Comparison of ENCODE assay signal across 10 cellular contexts in the genomic region with DNA sequence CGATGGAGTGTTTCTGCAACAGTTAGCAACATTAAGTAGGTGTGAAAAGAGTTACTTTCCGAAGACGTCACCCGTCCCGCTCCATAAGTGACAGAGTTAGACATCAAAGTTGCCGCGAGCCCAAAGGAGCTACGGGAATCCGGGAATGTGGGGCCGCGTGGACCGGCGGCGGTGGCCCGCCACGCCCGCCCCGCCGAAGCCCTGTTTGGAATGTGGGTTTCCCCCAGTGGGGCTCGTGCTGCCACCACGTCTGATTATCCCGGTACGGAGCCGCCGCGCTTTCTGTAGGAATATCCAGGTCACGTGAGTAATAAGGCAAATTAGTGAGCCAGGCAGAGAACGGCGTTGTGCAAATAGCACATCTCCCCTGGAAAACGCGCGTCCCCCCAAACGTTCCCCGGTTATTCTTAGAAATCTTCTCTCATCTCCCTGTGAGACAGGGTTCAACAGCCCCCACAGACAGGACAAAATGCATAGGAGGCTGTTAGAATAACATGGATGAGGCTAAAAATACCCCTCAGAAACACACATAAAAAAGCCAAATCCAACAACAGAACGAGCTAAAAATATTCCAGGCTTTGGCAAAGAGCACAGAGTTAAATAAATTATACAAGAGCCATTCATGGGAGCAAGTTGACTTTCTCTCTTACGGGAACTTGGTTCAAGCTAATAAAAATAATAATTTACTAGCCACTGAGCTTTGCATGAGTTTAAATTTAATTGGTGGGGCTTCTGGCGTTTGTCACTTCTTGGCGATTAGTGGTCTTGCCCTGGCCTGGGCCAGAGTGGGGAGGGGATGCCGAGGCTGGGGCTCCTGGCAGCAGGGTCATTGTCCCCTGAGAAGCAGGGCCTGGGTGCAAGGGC. TPM values are rescaled to one million over a fixed set of nuclear protein-coding genes. Genes with fewer than 3 reads are reported as not detected.
A peak's percentile ranks its signal among the peaks of the same experiment; 100 is the strongest.
DNase-seq lines count a peak whose midpoint lies in the region; ATAC-seq and TF ChIP-seq lines count a peak whose summit lies in the region.
"Had no signal": no experiment of that assay in that cellular context is flagged by ENCODE, and none has a peak within 500 bp of the region (broad histone marks: within the 10 kb centered on the region; RNA-seq: fewer than 3 reads in every experiment).

No MANE protein-coding gene starts in this region.

- no peak overlapping the region for H2AFZ ChIP-seq in Loucy (ENCODE audit: low read length)

- H3K27me3 ChIP-seq in Loucy (ENCODE audit: insufficient read depth, low read length, poor library complexity, severe bottlenecking) (no peaks in the 10 kb centered on the region), lower lobe of right lung (ENCODE audit: low read depth) (no peaks in the 10 kb centered on the region), suprapubic skin (no peaks in the 10 kb centered on the region)

- TF ChIP-seq POLR2A in suprapubic skin (IDR thresholded peaks at IDR 0.05): no peak

- intact Hi-C loops in lower lobe of right lung (cut with DNase I): no loop called here

- H3K4me3 ChIP-seq in Loucy (ENCODE audit: low read length, poor library complexity, severe bottlenecking): peak overlapping the region; percentile 81
- peak overlapping the region; percentile 28 for H3K4me3 ChIP-seq in lower lobe of right lung
- peak overlapping the region; percentile 39 for H3K4me3 ChIP-seq in suprapubic skin

- H3F3A ChIP-seq in Loucy (ENCODE audit: low read depth): no peaks in the 10 kb centered on the region

- TF ChIP-seq CTCF in Loucy (conservative IDR thresholded peaks at IDR 0.05; ENCODE audit: low read length) (no peak), lower lobe of right lung (IDR thresholded peaks at IDR 0.05) (no peak), suprapubic skin (IDR thresholded peaks at IDR 0.05) (no peak), omental fat pad (IDR thresholded peaks at IDR 0.05) (no peak)

- H3K4me1 ChIP-seq in Loucy (ENCODE audit: insufficient read depth, low read length, poor library complexity, severe bottlenecking): peaks cover 21% of the 10 kb centered on the region
- peaks cover 63% of the 10 kb centered on the region for H3K4me1 ChIP-seq in lower lobe of right lung
- peaks cover 72% of the 10 kb centered on the region for H3K4me1 ChIP-seq in suprapubic skin

- H3K27ac ChIP-seq in lower lobe of right lung: peak overlapping the region; percentile 98
- peak overlapping the region; percentile 70 for H3K27ac ChIP-seq in suprapubic skin
- H3K27ac ChIP-seq: neutrophil had no signal

- H3K9me3 ChIP-seq in Loucy (ENCODE audit: insufficient read depth, low read depth, low read length) (no peaks in the 10 kb centered on the region), lower lobe of right lung (no peaks in the 10 kb centered on the region), suprapubic skin (no peaks in the 10 kb centered on the region)
- H3K9me3 ChIP-seq: neutrophil had no signal

- ATAC-seq in lower lobe of right lung (peak; percentile 5 to 27), omental fat pad (ENCODE audit: low FRiP score) (no peak)

- peak overlapping the region; percentile 93 for H3K9ac ChIP-seq in Loucy (ENCODE audit: low read depth, low read length, poor library complexity, severe bottlenecking)

- H4K20me1 ChIP-seq in Loucy (ENCODE audit: insufficient read depth, low read length, poor library complexity, severe bottlenecking): peaks cover 49% of the 10 kb centered on the region

- no peaks in the 10 kb centered on the region for H3K9me2 ChIP-seq in Loucy (replicated peaks; ENCODE audit: low read depth, low read length)

- peak overlapping the region; percentile 79 for H3K4me2 ChIP-seq in Loucy (ENCODE audit: low read depth, low read length, poor library complexity, severe bottlenecking)

- no peak for TF ChIP-seq EP300 in suprapubic skin (IDR thresholded peaks at IDR 0.05)

- 55% methylated on average over 39 of the region's 39 CpGs for WGBS in suprapubic skin

- DNase-seq in cerebellar cortex (ENCODE audit: low spot score) (peak; percentile 59), lower lobe of right lung (no peak), suprapubic skin (ENCODE audit: low spot score in 2 of 2) (no peak), omental fat pad (ENCODE audit: low spot score) (no peak), midbrain (lab: John Stamatoyannopoulos, UW) (no peak)
- no peak for DNase-seq in stimulated activated CD4-positive, alpha-beta T cell treated with anti-CD3 and anti-CD28 coated beads, Interleukin-4, amount 100 ng/mL, for 24 hours
- no peak for DNase-seq in activated CD4-positive, alpha-beta T cell treated with anti-CD3 and anti-CD28 coated beads for 4 hours
- DNase-seq: activated CD4-positive, alpha-beta T cell treated with anti-CD3 and anti-CD28 coated beads for 1 hour had no signal

- H3K36me3 ChIP-seq in Loucy (ENCODE audit: insufficient read depth, low read length) (no peaks in the 10 kb centered on the region; the same call in 1 of the 2 replicates), lower lobe of right lung (no peaks in the 10 kb centered on the region), suprapubic skin (no peaks in the 10 kb centered on the region)
- H3K36me3 ChIP-seq: neutrophil had no signal

- peaks cover 96% of the 10 kb centered on the region for H3K79me2 ChIP-seq in Loucy (ENCODE audit: insufficient read depth, low read length)

RNA-seq across cellular contexts. Expression of a gene that starts 8.6 kb away (rescaled TPM):
- 19.9 TPM for total RNA-seq in lower lobe of right lung
- total RNA-seq in suprapubic skin: 10 to 100 TPM in 2 of 4 donors, 1 to 10 TPM in 2; 4.5 to 19.3 (median 12.2) TPM
- 10 to 100 TPM in 1 of 4 donors, 1 to 10 TPM in 3; 4.8 to 20.8 (median 7.1) TPM for total RNA-seq in omental fat pad

Comparison
In these comparisons a context has a peak if more than half of its experiments do, and no peak if none do; other contexts are left out.
1. H3K4me3 ChIP-seq: peak in every context shown above with its lines; median percentile 81 in Loucy; 39 in suprapubic skin; 28 in lower lobe of right lung.